In genomic region chr20:11047559-11047958, GRCh38 we compare ENCODE assay signal across 1 cellular context.
TF ChIP-seq lines count a peak whose summit lies in the region.

No MANE protein-coding gene starts in this region.

TF ChIP-seq in GM23338, 12 proteins besides CTCF, POLR2A, EP300 and RAD21 (continued from another document):
- TF ChIP-seq, protein P1, sequence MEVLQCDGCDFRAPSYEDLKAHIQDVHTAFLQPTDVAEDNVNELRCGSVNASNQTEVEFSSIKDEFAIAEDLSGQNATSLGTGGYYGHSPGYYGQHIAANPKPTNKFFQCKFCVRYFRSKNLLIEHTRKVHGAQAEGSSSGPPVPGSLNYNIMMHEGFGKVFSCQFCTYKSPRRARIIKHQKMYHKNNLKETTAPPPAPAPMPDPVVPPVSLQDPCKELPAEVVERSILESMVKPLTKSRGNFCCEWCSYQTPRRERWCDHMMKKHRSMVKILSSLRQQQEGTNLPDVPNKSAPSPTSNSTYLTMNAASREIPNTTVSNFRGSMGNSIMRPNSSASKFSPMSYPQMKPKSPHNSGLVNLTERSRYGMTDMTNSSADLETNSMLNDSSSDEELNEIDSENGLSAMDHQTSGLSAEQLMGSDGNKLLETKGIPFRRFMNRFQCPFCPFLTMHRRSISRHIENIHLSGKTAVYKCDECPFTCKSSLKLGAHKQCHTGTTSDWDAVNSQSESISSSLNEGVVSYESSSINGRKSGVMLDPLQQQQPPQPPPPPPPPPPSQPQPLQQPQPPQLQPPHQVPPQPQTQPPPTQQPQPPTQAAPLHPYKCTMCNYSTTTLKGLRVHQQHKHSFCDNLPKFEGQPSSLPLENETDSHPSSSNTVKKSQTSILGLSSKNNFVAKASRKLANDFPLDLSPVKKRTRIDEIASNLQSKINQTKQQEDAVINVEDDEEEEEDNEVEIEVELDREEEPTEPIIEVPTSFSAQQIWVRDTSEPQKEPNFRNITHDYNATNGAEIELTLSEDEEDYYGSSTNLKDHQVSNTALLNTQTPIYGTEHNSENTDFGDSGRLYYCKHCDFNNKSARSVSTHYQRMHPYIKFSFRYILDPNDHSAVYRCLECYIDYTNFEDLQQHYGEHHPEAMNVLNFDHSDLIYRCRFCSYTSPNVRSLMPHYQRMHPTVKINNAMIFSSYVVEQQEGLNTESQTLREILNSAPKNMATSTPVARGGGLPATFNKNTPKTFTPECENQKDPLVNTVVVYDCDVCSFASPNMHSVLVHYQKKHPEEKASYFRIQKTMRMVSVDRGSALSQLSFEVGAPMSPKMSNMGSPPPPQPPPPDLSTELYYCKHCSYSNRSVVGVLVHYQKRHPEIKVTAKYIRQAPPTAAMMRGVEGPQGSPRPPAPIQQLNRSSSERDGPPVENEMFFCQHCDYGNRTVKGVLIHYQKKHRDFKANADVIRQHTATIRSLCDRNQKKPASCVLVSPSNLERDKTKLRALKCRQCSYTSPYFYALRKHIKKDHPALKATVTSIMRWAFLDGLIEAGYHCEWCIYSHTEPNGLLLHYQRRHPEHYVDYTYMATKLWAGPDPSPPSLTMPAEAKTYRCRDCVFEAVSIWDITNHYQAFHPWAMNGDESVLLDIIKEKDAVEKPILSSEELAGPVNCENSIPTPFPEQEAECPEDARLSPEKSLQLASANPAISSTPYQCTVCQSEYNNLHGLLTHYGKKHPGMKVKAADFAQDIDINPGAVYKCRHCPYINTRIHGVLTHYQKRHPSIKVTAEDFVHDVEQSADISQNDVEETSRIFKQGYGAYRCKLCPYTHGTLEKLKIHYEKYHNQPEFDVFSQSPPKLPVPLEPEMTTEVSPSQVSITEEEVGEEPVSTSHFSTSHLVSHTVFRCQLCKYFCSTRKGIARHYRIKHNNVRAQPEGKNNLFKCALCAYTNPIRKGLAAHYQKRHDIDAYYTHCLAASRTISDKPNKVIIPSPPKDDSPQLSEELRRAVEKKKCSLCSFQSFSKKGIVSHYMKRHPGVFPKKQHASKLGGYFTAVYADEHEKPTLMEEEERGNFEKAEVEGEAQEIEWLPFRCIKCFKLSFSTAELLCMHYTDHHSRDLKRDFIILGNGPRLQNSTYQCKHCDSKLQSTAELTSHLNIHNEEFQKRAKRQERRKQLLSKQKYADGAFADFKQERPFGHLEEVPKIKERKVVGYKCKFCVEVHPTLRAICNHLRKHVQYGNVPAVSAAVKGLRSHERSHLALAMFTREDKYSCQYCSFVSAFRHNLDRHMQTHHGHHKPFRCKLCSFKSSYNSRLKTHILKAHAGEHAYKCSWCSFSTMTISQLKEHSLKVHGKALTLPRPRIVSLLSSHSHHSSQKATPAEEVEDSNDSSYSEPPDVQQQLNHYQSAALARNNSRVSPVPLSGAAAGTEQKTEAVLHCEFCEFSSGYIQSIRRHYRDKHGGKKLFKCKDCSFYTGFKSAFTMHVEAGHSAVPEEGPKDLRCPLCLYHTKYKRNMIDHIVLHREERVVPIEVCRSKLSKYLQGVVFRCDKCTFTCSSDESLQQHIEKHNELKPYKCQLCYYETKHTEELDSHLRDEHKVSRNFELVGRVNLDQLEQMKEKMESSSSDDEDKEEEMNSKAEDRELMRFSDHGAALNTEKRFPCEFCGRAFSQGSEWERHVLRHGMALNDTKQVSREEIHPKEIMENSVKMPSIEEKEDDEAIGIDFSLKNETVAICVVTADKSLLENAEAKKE (CRISPR knock-in tag; IDR thresholded peaks at IDR 0.05), result no peak
- TF ChIP-seq JUNB (IDR thresholded peaks at IDR 0.05; ENCODE audit: unreplicated experiment) (no peak), REST (IDR thresholded peaks at IDR 0.05; ENCODE audit: unreplicated experiment) (no peak), ZNF331 (CRISPR knock-in tag; IDR thresholded peaks at IDR 0.05; ENCODE audit: low read depth) (no peak)
